In the genomic region with DNA sequence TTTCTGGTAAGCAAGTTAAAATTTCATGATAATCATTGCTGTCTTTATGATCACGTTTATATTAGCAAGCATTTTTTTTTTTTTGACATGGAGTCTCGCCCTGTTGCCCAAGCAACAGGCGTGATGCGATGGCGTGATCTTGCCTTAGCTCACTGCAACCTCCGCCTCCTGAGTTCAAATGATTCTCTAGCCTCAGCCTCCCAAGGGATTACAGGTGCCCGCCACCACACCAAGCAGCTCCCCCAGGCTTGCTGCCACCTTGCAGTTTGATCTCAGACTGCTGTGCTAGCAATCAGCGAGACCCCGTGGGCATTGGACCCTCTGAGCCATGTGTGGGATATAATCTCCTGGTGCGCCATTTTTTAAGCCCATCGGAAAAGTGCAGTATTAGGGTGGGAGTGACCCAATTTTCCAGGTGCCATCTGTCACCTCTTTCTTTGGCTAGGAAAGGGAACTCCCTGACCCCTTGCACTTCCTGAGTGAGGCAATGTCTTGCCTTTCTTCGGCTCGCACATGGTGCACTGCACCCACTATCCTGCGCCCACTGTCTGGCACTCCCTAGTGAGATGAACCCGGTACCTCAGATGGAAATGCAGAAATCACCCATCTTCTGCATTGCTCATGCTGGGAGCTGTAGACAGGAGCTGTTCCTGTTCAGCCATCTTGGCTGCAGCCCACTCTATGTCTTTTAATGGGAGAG, we compare ENCODE assay signal across 8 cellular contexts.
DNase-seq lines count a peak whose midpoint lies in the region; ATAC-seq and TF ChIP-seq lines count a peak whose summit lies in the region.
"Not testable (repeated sequence)": the region's sequence is repeated elsewhere in the genome, so short reads cannot be mapped to it uniquely, and the experiment has no call there.

No MANE protein-coding gene starts in this region.

- H3K27me3 ChIP-seq in breast epithelium; lung (ENCODE audit: control insufficient read depth, insufficient read depth); thoracic aorta (replicated peaks; ENCODE audit: insufficient read depth): not testable (repeated sequence)

- intact Hi-C loops in breast epithelium (cut with DNase I; ENCODE audit: low total_unique reads), result not testable (repeated sequence)

- in situ Hi-C loops in KBM-7 (cut with MboI; ENCODE audit: low pct_unique_long_range_greater_than_20kb, low sequenced_read_pairs), result loop anchor here (25.0 kb wide), 1 partner anchor 187 kb away; no protein-coding TSS in a partner anchor

- DNase-seq in KBM-7, result peak; percentile 22
- peak; percentile 37 to 44 for DNase-seq in SHP77 (lab: John Stamatoyannopoulos, UW)
- DNase-seq in breast epithelium (ENCODE audit: low spot score in 2 of 2); lung (ENCODE audit: low spot score); thoracic aorta (ENCODE audit: low spot score): not testable (repeated sequence)

- not testable (repeated sequence) for H3K4me1 ChIP-seq in breast epithelium; lung (ENCODE audit: control insufficient read depth in 2 of 2, insufficient read depth in 2 of 2, low read length in 2 of 2); thoracic aorta (ENCODE audit: control insufficient read depth in 1 of 2, low read depth in 2 of 2)

- 65 to 68% methylated on average over 15 of the region's 15 CpGs for WGBS in lung, 2 donors

- TF ChIP-seq POLR2A in breast epithelium (IDR thresholded peaks at IDR 0.05), result not testable (repeated sequence)

- ATAC-seq in GM18502 (IDR thresholded peaks at IDR 0.05; ENCODE audit: poor library complexity, unreplicated experiment) (peak; percentile 71), GM21423 (IDR thresholded peaks at IDR 0.05; ENCODE audit: unreplicated experiment) (peak; percentile 70), HG02981 (IDR thresholded peaks at IDR 0.05; ENCODE audit: unreplicated experiment) (peak; percentile 61), lung (ENCODE audit: insufficient read depth, low FRiP score) (peak; percentile 16)
- not testable (repeated sequence) for ATAC-seq in thoracic aorta (ENCODE audit: insufficient number of reproducible peaks, low FRiP score, low read depth)

- H3K4me3 ChIP-seq in breast epithelium, result peak overlapping the region in 2 of 3 donors; percentile 18 to 28
- H3K4me3 ChIP-seq in lung, result not testable (repeated sequence)
- H3K4me3 ChIP-seq in thoracic aorta, result peak overlapping the region; percentile 42

- not testable (repeated sequence) for H3K27ac ChIP-seq in breast epithelium; lung (ENCODE audit: low read depth in 1 of 2, low read length in 1 of 2); thoracic aorta

- not testable (repeated sequence) for TF ChIP-seq CTCF in breast epithelium (IDR thresholded peaks at IDR 0.05); lung (IDR thresholded peaks at IDR 0.05; ENCODE audit: control extremely low read depth, extremely low read depth); thoracic aorta (IDR thresholded peaks at IDR 0.05)

- H3K9me3 ChIP-seq in breast epithelium; lung (ENCODE audit: control insufficient read depth in 2 of 2, insufficient read depth in 1 of 2, low read length in 1 of 2); thoracic aorta: not testable (repeated sequence)

- not testable (repeated sequence) for H3K36me3 ChIP-seq in breast epithelium; lung (ENCODE audit: control insufficient read depth in 2 of 2, insufficient read depth in 2 of 2, low read length in 2 of 2); thoracic aorta
